In the genomic region with DNA sequence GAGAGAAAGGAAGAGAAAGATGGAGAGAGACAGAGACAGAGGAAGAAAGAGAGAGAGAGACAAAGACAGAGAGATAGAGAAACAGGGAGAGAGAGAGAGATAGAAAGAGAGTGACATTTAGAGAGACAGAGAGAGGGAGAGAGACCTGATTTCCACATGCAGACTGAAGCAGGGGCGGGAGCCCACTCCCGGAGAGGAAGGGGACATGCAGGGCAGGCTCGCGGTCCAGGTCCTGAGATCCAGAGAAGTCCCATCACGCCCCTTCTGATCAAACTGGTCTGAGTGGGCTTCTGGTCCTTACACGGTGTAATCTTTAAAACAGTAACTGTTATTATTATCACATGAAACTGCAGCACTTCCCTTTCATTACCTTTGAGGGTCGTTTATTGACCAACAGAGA, we compare ENCODE assay signal across 27 cellular contexts.
"Had no signal": no experiment of that assay in that cellular context is flagged by ENCODE, and none has a peak within 500 bp of the region (broad histone marks: within the 10 kb centered on the region; RNA-seq: fewer than 3 reads in every experiment).

No MANE protein-coding gene starts in this region.

- H3K4me3 ChIP-seq: colonic mucosa, esophagus squamous epithelium, mucosa of descending colon, neural progenitor cell, prostate gland, right atrium auricular region, smooth muscle cell, suprapubic skin, transverse colon, vagina had no signal

- H3K4me2 ChIP-seq: neural progenitor cell, smooth muscle cell had no signal

- H3K27ac Mint-ChIP-seq: immature natural killer cell; mesothelial cell of epicardium; naive B cell; nephron; neural progenitor cell; stimulated activated naive CD8-positive, alpha-beta T cell treated with anti-CD3 and anti-CD28 coated beads, Interleukin-15, amount 100 ng/mL, for 72 hours had no signal

- H3K9ac ChIP-seq: neural progenitor cell had no signal

- H3K4me1 Mint-ChIP-seq: immature natural killer cell; mesothelial cell of epicardium; naive B cell; nephron; neural progenitor cell; stimulated activated naive CD8-positive, alpha-beta T cell treated with anti-CD3 and anti-CD28 coated beads, Interleukin-15, amount 100 ng/mL, for 72 hours had no signal

- H3K4me3 Mint-ChIP-seq: immature natural killer cell; mesothelial cell of epicardium; nephron; neural progenitor cell; stimulated activated naive CD8-positive, alpha-beta T cell treated with anti-CD3 and anti-CD28 coated beads, Interleukin-15, amount 100 ng/mL, for 72 hours had no signal

- H2AFZ ChIP-seq: neural progenitor cell had no signal

- H3K9me3 ChIP-seq: colonic mucosa, esophagus squamous epithelium, mucosa of descending colon, prostate gland, right atrium auricular region, suprapubic skin, transverse colon, vagina had no signal

- H3K9me3 Mint-ChIP-seq: immature natural killer cell; neural progenitor cell; stimulated activated naive CD8-positive, alpha-beta T cell treated with anti-CD3 and anti-CD28 coated beads, Interleukin-15, amount 100 ng/mL, for 72 hours had no signal

- H3K27ac ChIP-seq: colonic mucosa, esophagus squamous epithelium, neural progenitor cell, prostate gland, right atrium auricular region, suprapubic skin, transverse colon, vagina had no signal

- H3K36me3 ChIP-seq: colonic mucosa, esophagus squamous epithelium, neural progenitor cell, prostate gland, right atrium auricular region, suprapubic skin, transverse colon, vagina had no signal

- H3K27me3 ChIP-seq: colonic mucosa, neural progenitor cell, right atrium auricular region, vagina had no signal

- H3K36me3 Mint-ChIP-seq: immature natural killer cell, mesothelial cell of epicardium, naive B cell, neural progenitor cell had no signal

- ATAC-seq: mucosa of descending colon; sciatic nerve; stimulated activated naive CD8-positive, alpha-beta T cell treated with anti-CD3 and anti-CD28 coated beads, Interleukin-15, amount 100 ng/mL, for 72 hours had no signal

- H3K4me1 ChIP-seq: colonic mucosa, esophagus squamous epithelium, neural progenitor cell, prostate gland, right atrium auricular region, suprapubic skin, transverse colon, vagina had no signal

- DNase-seq: colonic mucosa; dermis blood vessel endothelial cell; effector memory CD4-positive, alpha-beta T cell; erythroblast; esophagus squamous epithelium; foreskin melanocyte; hypothalamus; immature natural killer cell; mesenchymal stem cell; mucosa of descending colon; naive B cell; stimulated activated CD4-positive, alpha-beta T cell treated with anti-CD3 and anti-CD28 coated beads, Interleukin-12 subunit alpha, Interleukin-12 subunit beta, amount 100 ng/mL, for 4 hours; stimulated activated CD4-positive, alpha-beta T cell treated with anti-CD3 and anti-CD28 coated beads, Interleukin-1b, Interleukin-23, amount 100 ng/mL, for 48 hours; stimulated activated CD4-positive, alpha-beta T cell treated with anti-CD3 and anti-CD28 coated beads, Interleukin-4, amount 100 ng/mL, for 1 hour; stimulated activated CD8-positive, alpha-beta memory T cell treated with anti-CD3 and anti-CD28 coated beads, Interleukin-4, amount 100 ng/mL, for 48 hours; stimulated activated naive CD4-positive, alpha-beta T cell; stimulated activated naive CD8-positive, alpha-beta T cell treated with anti-CD3 and anti-CD28 coated beads, Interleukin-15, amount 100 ng/mL, for 72 hours; transverse colon had no signal
